ENCODE assay signal across 25 cellular contexts in genomic region chr4:144283496-144283895, GRCh38.
"Had no signal": no experiment of that assay in that cellular context is flagged by ENCODE, and none has a peak within 500 bp of the region (broad histone marks: within the 10 kb centered on the region; RNA-seq: fewer than 3 reads in every experiment).

No MANE protein-coding gene starts in this region.

- H3K4me3 ChIP-seq: coronary artery, left ventricle myocardium inferior, lower lobe of right lung, pancreas, smooth muscle cell, thoracic aorta, tibial nerve, upper lobe of left lung had no signal

- H3K36me3 ChIP-seq: left ventricle myocardium inferior, lower lobe of right lung, neutrophil, pancreas, thoracic aorta, tibial nerve, upper lobe of left lung had no signal

- H3K4me1 Mint-ChIP-seq: immature natural killer cell; natural killer cell; stimulated activated effector memory CD8-positive, alpha-beta T cell treated with anti-CD3 and anti-CD28 coated beads, Interleukin-12 subunit alpha, Interleukin-12 subunit beta, amount 100 ng/mL, for 72 hours had no signal

- H3K36me3 Mint-ChIP-seq: immature natural killer cell; natural killer cell; stimulated activated effector memory CD8-positive, alpha-beta T cell treated with anti-CD3 and anti-CD28 coated beads, Interleukin-12 subunit alpha, Interleukin-12 subunit beta, amount 100 ng/mL, for 72 hours had no signal

- H3K27me3 Mint-ChIP-seq: progenitor cell of endocrine pancreas had no signal

- H3K4me1 ChIP-seq: left ventricle myocardium inferior, lower lobe of right lung, pancreas, tibial nerve, upper lobe of left lung had no signal

- DNase-seq: dermis blood vessel endothelial cell; effector memory CD4-positive, alpha-beta T cell; erythroblast; hypothalamus; immature natural killer cell; islet precursor cell; kidney glomerular epithelial cell; left colon; left ventricle myocardium inferior; lower lobe of right lung; natural killer cell; pancreas; stimulated activated CD4-positive, alpha-beta T cell treated with anti-CD3 and anti-CD28 coated beads, Interleukin-12 subunit alpha, Interleukin-12 subunit beta, amount 100 ng/mL, for 4 hours; stimulated activated CD4-positive, alpha-beta T cell treated with anti-CD3 and anti-CD28 coated beads, Interleukin-2, amount 100 ng/mL, for 24 hours; stimulated activated CD4-positive, alpha-beta T cell treated with anti-CD3 and anti-CD28 coated beads, Interleukin-4, amount 100 ng/mL, for 24 hours; stimulated activated naive CD4-positive, alpha-beta T cell treated with Interleukin-2 at 50 U/mL for 16 hours; upper lobe of left lung had no signal

- ATAC-seq: left colon; lower lobe of right lung; natural killer cell; pancreas; sciatic nerve; stimulated activated effector memory CD8-positive, alpha-beta T cell treated with anti-CD3 and anti-CD28 coated beads, Interleukin-12 subunit alpha, Interleukin-12 subunit beta, amount 100 ng/mL, for 72 hours had no signal

- H3K9me3 ChIP-seq: left ventricle myocardium inferior, lower lobe of right lung, neutrophil, pancreas, thoracic aorta, tibial nerve, upper lobe of left lung had no signal

- H3K27ac Mint-ChIP-seq: immature natural killer cell; natural killer cell; progenitor cell of endocrine pancreas; stimulated activated effector memory CD8-positive, alpha-beta T cell treated with anti-CD3 and anti-CD28 coated beads, Interleukin-12 subunit alpha, Interleukin-12 subunit beta, amount 100 ng/mL, for 72 hours had no signal

- H3K27me3 ChIP-seq: neutrophil, pancreas, tibial nerve, upper lobe of left lung had no signal

- H3K4me3 Mint-ChIP-seq: immature natural killer cell; natural killer cell; stimulated activated effector memory CD8-positive, alpha-beta T cell treated with anti-CD3 and anti-CD28 coated beads, Interleukin-12 subunit alpha, Interleukin-12 subunit beta, amount 100 ng/mL, for 72 hours had no signal

- H3K27ac ChIP-seq: coronary artery, left ventricle myocardium inferior, lower lobe of right lung, neutrophil, pancreas, thoracic aorta, tibial nerve, upper lobe of left lung had no signal

- H3K4me2 ChIP-seq: smooth muscle cell had no signal
